In the genomic region with DNA sequence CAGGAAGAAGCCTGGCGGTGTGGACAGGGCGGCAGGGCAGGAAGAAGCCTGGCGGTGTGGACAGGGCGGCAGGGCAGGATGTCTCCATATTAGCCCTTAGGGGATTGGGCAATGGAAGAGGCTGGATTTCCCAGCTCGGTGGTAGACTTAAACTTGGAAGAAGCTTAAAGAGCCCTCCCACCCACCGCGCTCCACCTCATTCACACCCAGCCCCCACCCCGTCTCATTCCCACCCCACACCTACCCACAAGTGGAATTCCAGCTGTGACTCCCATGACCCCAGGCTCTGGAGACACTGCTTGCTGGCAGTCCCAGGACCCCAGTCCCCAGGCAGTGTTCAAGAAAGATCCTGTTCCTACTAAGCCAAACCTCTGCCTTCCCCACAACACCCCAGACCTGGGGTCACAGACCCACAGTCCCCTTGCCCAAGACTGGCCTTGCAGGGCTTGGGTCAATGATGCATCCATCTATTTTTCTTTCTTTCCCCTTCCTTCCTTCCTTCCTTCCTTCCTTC, we compare ENCODE assay signal across 26 cellular contexts. TPM values are rescaled to one million over a fixed set of nuclear protein-coding genes. Genes with fewer than 3 reads are reported as not detected.
A peak's percentile ranks its signal among the peaks of the same experiment; 100 is the strongest.
DNase-seq lines count a peak whose midpoint lies in the region; ATAC-seq and TF ChIP-seq lines count a peak whose summit lies in the region.
"Had no signal": no experiment of that assay in that cellular context is flagged by ENCODE, and none has a peak within 500 bp of the region (broad histone marks: within the 10 kb centered on the region; RNA-seq: fewer than 3 reads in every experiment).

No MANE protein-coding gene starts in this region.

- no TSS peak for BruUV-seq in Calu3 (replicated peaks; lab: Mats Ljungman, UMichigan)

- H3K4me3 Mint-ChIP-seq in endothelial cell (ENCODE audit: unreplicated experiment) = peak overlapping the region; percentile 60
- H3K4me3 Mint-ChIP-seq in stimulated activated naive B cell treated with anti-CD40 and anti-IgM and Interleukin-4, amounts not matched to agents 10 μg/mL and 1 μg/mL and 100 μg/mL, for 72 hours = no peak overlapping the region
- no peak overlapping the region for H3K4me3 Mint-ChIP-seq in Calu3 (ENCODE audit: low read depth, unreplicated experiment)
- H3K4me3 Mint-ChIP-seq: activated CD4-positive, alpha-beta memory T cell treated with anti-CD3 and anti-CD28 coated beads, Interleukin-2, amount 10 ng/mL, durations not matched to agents 7 days and 5 days; B cell had no signal

- H3K9me3 Mint-ChIP-seq in endothelial cell (ENCODE audit: unreplicated experiment) = no peaks in the 10 kb centered on the region
- no peaks in the 10 kb centered on the region for H3K9me3 Mint-ChIP-seq in stimulated activated naive B cell treated with anti-CD40 and anti-IgM and Interleukin-4, amounts not matched to agents 10 μg/mL and 1 μg/mL and 100 μg/mL, for 72 hours
- H3K9me3 Mint-ChIP-seq in Calu3 (ENCODE audit: low read depth, unreplicated experiment) = no peaks in the 10 kb centered on the region
- H3K9me3 Mint-ChIP-seq: activated CD4-positive, alpha-beta memory T cell treated with anti-CD3 and anti-CD28 coated beads, Interleukin-2, amount 10 ng/mL, durations not matched to agents 7 days and 5 days; central memory CD8-positive, alpha-beta T cell; naive thymus-derived CD8-positive, alpha-beta T cell had no signal

- TF ChIP-seq CTCF in GM20000 (IDR thresholded peaks at IDR 0.05; ENCODE audit: extremely low read depth, missing control alignments) (no peak), endothelial cell (IDR thresholded peaks at IDR 0.05; ENCODE audit: unreplicated experiment) (no peak), Calu3 (IDR thresholded peaks at IDR 0.05; ENCODE audit: unreplicated experiment) (no peak)

- H3K36me3 Mint-ChIP-seq in endothelial cell (ENCODE audit: low read depth, unreplicated experiment) (no peaks in the 10 kb centered on the region), Calu3 (ENCODE audit: insufficient read depth, unreplicated experiment) (peaks cover 4% of the 10 kb centered on the region)
- peaks cover 31 to 46% of the 10 kb centered on the region in 2 donors for H3K36me3 Mint-ChIP-seq in stimulated activated naive B cell treated with anti-CD40 and anti-IgM and Interleukin-4, amounts not matched to agents 10 μg/mL and 1 μg/mL and 100 μg/mL, for 72 hours
- H3K36me3 Mint-ChIP-seq: naive thymus-derived CD8-positive, alpha-beta T cell had no signal

- H3K4me1 Mint-ChIP-seq in endothelial cell (ENCODE audit: unreplicated experiment) (peaks cover 4% of the 10 kb centered on the region), Calu3 (ENCODE audit: low read depth, unreplicated experiment) (no peaks in the 10 kb centered on the region)
- peaks cover 10 to 17% of the 10 kb centered on the region in 2 donors for H3K4me1 Mint-ChIP-seq in stimulated activated naive B cell treated with anti-CD40 and anti-IgM and Interleukin-4, amounts not matched to agents 10 μg/mL and 1 μg/mL and 100 μg/mL, for 72 hours
- H3K4me1 Mint-ChIP-seq: activated CD4-positive, alpha-beta memory T cell treated with anti-CD3 and anti-CD28 coated beads, Interleukin-2, amount 10 ng/mL, durations not matched to agents 7 days and 5 days; central memory CD8-positive, alpha-beta T cell; naive thymus-derived CD8-positive, alpha-beta T cell had no signal

- DNase-seq in D341Med (ENCODE audit: low spot score) = peak; percentile 22
- DNase-seq in GM20000 (ENCODE audit: low spot score) = peak; percentile 35
- no peak for DNase-seq in endothelial cell (ENCODE audit: low spot score)
- no peak for DNase-seq in stimulated activated naive B cell treated with anti-CD40 and anti-IgM and Interleukin-4, amounts not matched to agents 10 μg/mL and 1 μg/mL and 100 μg/mL, for 72 hours
- DNase-seq in Calu3 = no peak
- no peak for DNase-seq in epidermal melanocyte (ENCODE audit: insufficient read length, low spot score)
- no peak for DNase-seq in AML-193 (lab: John Stamatoyannopoulos, UW)
- DNase-seq: activated CD4-positive, alpha-beta memory T cell treated with anti-CD3 and anti-CD28 coated beads, Interleukin-2, amount 10 ng/mL, durations not matched to agents 7 days and 5 days; activated CD4-positive, CD25-positive, alpha-beta regulatory T cell; activated naive CD4-positive, alpha-beta T cell treated with Interleukin-2 at 50 U/mL for 16 hours; activated T-cell treated with anti-CD3 and anti-CD28 coated beads, Interleukin-2, amount 50 U/mL, for 1 hour; esophagus squamous epithelium; HCEC 1CT; KG1; mesenchymal stem cell; MV-4-11; naive thymus-derived CD8-positive, alpha-beta T cell; NCI-H187; NCI-H446; Peyer's patch; T-helper 9 cell; thyroid gland had no signal

- intact Hi-C loops in Calu3 (cut with micrococcal nuclease; ENCODE audit: unreplicated experiment) = no loop called here

- ATAC-seq in stimulated activated naive B cell treated with anti-CD40 and anti-IgM and Interleukin-4, amounts not matched to agents 10 μg/mL and 1 μg/mL and 100 μg/mL, for 72 hours (replicated peaks) = no peak
- ATAC-seq: naive thymus-derived CD8-positive, alpha-beta T cell had no signal

- H3K27me3 Mint-ChIP-seq in endothelial cell (ENCODE audit: unreplicated experiment) (peaks cover 10% of the 10 kb centered on the region), Calu3 (ENCODE audit: unreplicated experiment) (peaks cover 5% of the 10 kb centered on the region)
- H3K27me3 Mint-ChIP-seq in stimulated activated naive B cell treated with anti-CD40 and anti-IgM and Interleukin-4, amounts not matched to agents 10 μg/mL and 1 μg/mL and 100 μg/mL, for 72 hours = no peaks in the 10 kb centered on the region
- H3K27me3 Mint-ChIP-seq: B cell had no signal

- H3K27ac Mint-ChIP-seq in endothelial cell (ENCODE audit: unreplicated experiment) (peak overlapping the region; percentile 81), Calu3 (ENCODE audit: unreplicated experiment) (no peak overlapping the region)
- H3K27ac Mint-ChIP-seq in stimulated activated naive B cell treated with anti-CD40 and anti-IgM and Interleukin-4, amounts not matched to agents 10 μg/mL and 1 μg/mL and 100 μg/mL, for 72 hours = peak overlapping the region; percentile 10
- H3K27ac Mint-ChIP-seq: activated CD4-positive, alpha-beta memory T cell treated with anti-CD3 and anti-CD28 coated beads, Interleukin-2, amount 10 ng/mL, durations not matched to agents 7 days and 5 days had no signal

- CTCF ChIA-PET in Calu3 (lab: Charles Lee) = no interaction called here

RNA-seq across cellular contexts. Expression of a gene that starts 34.0 kb away (rescaled TPM):
- total RNA-seq in endothelial cell (ENCODE audit: unreplicated experiment) (not detected), Calu3 (2022) (not detected in 2 replicates)
- total RNA-seq: ascending aorta; B cell; esophagus squamous epithelium; naive thymus-derived CD8-positive, alpha-beta T cell; Peyer's patch; SJSA1; thyroid gland had no signal

RNA-seq across cellular contexts. Expression of a gene that starts 35.6 kb away (rescaled TPM):
- total RNA-seq in endothelial cell (ENCODE audit: unreplicated experiment) = 2.6 TPM
- 2.7 and 3.7 TPM in 2 replicates for total RNA-seq in Calu3 (2022)

Comparison
In these comparisons a context has a peak if more than half of its experiments do, and no peak if none do; other contexts are left out.
1. DNase-seq: peak in D341Med (single experiment) and GM20000 (single experiment); none in endothelial cell (single experiment), stimulated activated naive B cell treated with anti-CD40 and anti-IgM and Interleukin-4, amounts not matched to agents 10 μg/mL and 1 μg/mL and 100 μg/mL, for 72 hours (single experiment), Calu3 (single experiment), epidermal melanocyte (single experiment) and AML-193 (0 of 2).